8 cellular contexts compared by ENCODE assay signal in genomic region chr1:220272047-220272840, GRCh38. TPM values are rescaled to one million over a fixed set of nuclear protein-coding genes. Genes with fewer than 3 reads are reported as not detected.
DNase-seq lines count a peak whose midpoint lies in the region; ATAC-seq, FAIRE-seq and TF ChIP-seq lines count a peak whose summit lies in the region.

A gene with protein sequence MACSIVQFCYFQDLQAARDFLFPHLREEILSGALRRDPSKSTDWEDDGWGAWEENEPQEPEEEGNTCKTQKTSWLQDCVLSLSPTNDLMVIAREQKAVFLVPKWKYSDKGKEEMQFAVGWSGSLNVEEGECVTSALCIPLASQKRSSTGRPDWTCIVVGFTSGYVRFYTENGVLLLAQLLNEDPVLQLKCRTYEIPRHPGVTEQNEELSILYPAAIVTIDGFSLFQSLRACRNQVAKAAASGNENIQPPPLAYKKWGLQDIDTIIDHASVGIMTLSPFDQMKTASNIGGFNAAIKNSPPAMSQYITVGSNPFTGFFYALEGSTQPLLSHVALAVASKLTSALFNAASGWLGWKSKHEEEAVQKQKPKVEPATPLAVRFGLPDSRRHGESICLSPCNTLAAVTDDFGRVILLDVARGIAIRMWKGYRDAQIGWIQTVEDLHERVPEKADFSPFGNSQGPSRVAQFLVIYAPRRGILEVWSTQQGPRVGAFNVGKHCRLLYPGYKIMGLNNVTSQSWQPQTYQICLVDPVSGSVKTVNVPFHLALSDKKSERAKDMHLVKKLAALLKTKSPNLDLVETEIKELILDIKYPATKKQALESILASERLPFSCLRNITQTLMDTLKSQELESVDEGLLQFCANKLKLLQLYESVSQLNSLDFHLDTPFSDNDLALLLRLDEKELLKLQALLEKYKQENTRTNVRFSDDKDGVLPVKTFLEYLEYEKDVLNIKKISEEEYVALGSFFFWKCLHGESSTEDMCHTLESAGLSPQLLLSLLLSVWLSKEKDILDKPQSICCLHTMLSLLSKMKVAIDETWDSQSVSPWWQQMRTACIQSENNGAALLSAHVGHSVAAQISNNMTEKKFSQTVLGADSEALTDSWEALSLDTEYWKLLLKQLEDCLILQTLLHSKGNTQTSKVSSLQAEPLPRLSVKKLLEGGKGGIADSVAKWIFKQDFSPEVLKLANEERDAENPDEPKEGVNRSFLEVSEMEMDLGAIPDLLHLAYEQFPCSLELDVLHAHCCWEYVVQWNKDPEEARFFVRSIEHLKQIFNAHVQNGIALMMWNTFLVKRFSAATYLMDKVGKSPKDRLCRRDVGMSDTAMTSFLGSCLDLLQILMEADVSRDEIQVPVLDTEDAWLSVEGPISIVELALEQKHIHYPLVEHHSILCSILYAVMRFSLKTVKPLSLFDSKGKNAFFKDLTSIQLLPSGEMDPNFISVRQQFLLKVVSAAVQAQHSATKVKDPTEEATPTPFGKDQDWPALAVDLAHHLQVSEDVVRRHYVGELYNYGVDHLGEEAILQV (N-terminal part only) (minus strand): TSS chr1:220272453. CDS start chr1:220272337, 116 bp downstream.

- FAIRE-seq in GM12892 (lab: Jason Lieb, UNC) = peak; percentile 94

- ATAC-seq in HG02840 (IDR thresholded peaks at IDR 0.05; ENCODE audit: low FRiP score, unreplicated experiment) = peak; percentile 99
- peak; percentile 97 to 99 (median 98) for ATAC-seq in heart right ventricle
- peak; percentile 98 for ATAC-seq in upper lobe of right lung

- H3K4me1 ChIP-seq in adrenal gland (replicated peaks in 1 of 2) (peaks cover 9 to 31% of the 10 kb centered on the region in 2 donors), heart right ventricle (peaks cover 0 to 41% (median 29%) of the 10 kb centered on the region in 9 donors), upper lobe of right lung (peaks cover 25% of the 10 kb centered on the region)

- 0 to 1% (median 0%) methylated on average over 40 to 49 of the region's 49 CpGs for WGBS in adrenal gland, 4 donors
- WGBS in heart right ventricle, 2 donors = 0 to 1% methylated on average over 45 to 49 of the region's 49 CpGs

- no peaks in the 10 kb centered on the region for H3K27me3 ChIP-seq in adrenal gland
- no peaks in the 10 kb centered on the region for H3K27me3 ChIP-seq in heart right ventricle
- H3K27me3 ChIP-seq in upper lobe of right lung = no peaks in the 10 kb centered on the region

- H3K36me3 ChIP-seq in adrenal gland (replicated peaks in 1 of 2) = peaks cover 0 to 4% of the 10 kb centered on the region in 2 donors
- peaks cover 0 to 25% (median 0%) of the 10 kb centered on the region in 9 donors for H3K36me3 ChIP-seq in heart right ventricle
- no peaks in the 10 kb centered on the region for H3K36me3 ChIP-seq in upper lobe of right lung

- peak in 1 of 6 experiments; percentile 11 for TF ChIP-seq CTCF in adrenal gland (IDR thresholded peaks at IDR 0.05)
- TF ChIP-seq CTCF in heart right ventricle (IDR thresholded peaks at IDR 0.05) = no peak
- TF ChIP-seq CTCF in upper lobe of right lung (IDR thresholded peaks at IDR 0.05) = no peak

- H3K27ac ChIP-seq in adrenal gland (peak within 1 kb of the TSS; percentile 36 to 95 (median 76)), heart right ventricle (peak within 1 kb of the TSS; percentile 48 to 97 (median 88)), upper lobe of right lung (peak within 1 kb of the TSS; percentile 91)

- intact Hi-C loops in adrenal gland (cut with DNase I) = no loop called here
- intact Hi-C loops in heart right ventricle (cut with DNase I) = loop anchor here in 2 of 10 donors (5.0 to 10.0 kb wide), 4 partner anchors 45 to 463 kb away; partner anchors contain the start of gene IARS2 (in 1 of the 2)
- intact Hi-C loops in posterior vena cava (cut with DNase I) = no loop called here
- intact Hi-C loops in upper lobe of right lung (cut with DNase I) = no loop called here

- H3K9me3 ChIP-seq in adrenal gland (replicated peaks in 1 of 3) = no peaks in the 10 kb centered on the region
- H3K9me3 ChIP-seq in heart right ventricle = no peaks in the 10 kb centered on the region
- no peaks in the 10 kb centered on the region for H3K9me3 ChIP-seq in upper lobe of right lung

- H3K4me3 ChIP-seq in adrenal gland (peak within 1 kb of the TSS; percentile 31 to 83 (median 80)), heart right ventricle (peak within 1 kb of the TSS; percentile 75 to 98 (median 84)), upper lobe of right lung (peak within 1 kb of the TSS; percentile 90)

- peak; percentile 90 for DNase-seq in GM12892 (ENCODE audit: insufficient read length)
- DNase-seq in NCI-H1436 (lab: John Stamatoyannopoulos, UW) = peak; percentile 98
- peak; percentile 94 for DNase-seq in SW480 (ENCODE audit: low spot score)
- DNase-seq in adrenal gland = peak; percentile 96 to 98 (median 97)
- DNase-seq in heart right ventricle = peak; percentile 95 to 96
- peak; percentile 98 for DNase-seq in posterior vena cava (ENCODE audit: low spot score)
- peak; percentile 98 for DNase-seq in upper lobe of right lung

- TF ChIP-seq POLR2A in GM12892 (IDR thresholded peaks at IDR 0.05; ENCODE audit: low read depth, low read length) (peak; percentile 95), adrenal gland (IDR thresholded peaks at IDR 0.05) (peak; percentile 59 to 76)

RNA-seq across cellular contexts. Expression of the gene that starts here (rescaled TPM):
- 34.9 TPM for polyA plus RNA-seq in GM12892 (2012; ENCODE audit: missing spikeins)
- 10 to 100 TPM; 16.2 to 45.0 (median 30.1) TPM for total RNA-seq in adrenal gland
- polyA plus RNA-seq in adrenal gland = 10 to 100 TPM in 1 of 3 donors, 1 to 10 TPM in 2; 8.0 to 33.4 (median 8.2) TPM
- 10 to 100 TPM; 21.9 to 35.8 (median 28.5) TPM for total RNA-seq in heart right ventricle
- 10 to 100 TPM in 1 of 2 donors, 1 to 10 TPM in 1; 5.7 to 10.8 TPM for polyA plus RNA-seq in heart right ventricle
- total RNA-seq in posterior vena cava = 10 to 100 TPM; 31.1 to 37.9 TPM
- total RNA-seq in upper lobe of right lung = 39.2 TPM

Comparison
In these comparisons a context has a peak if more than half of its experiments do, and no peak if none do; other contexts are left out.
1. Peak in every context shown above with its lines: DNase-seq, ATAC-seq, H3K4me3 ChIP-seq and H3K27ac ChIP-seq.